ENCODE assay signal across 28 cellular contexts in the genomic region with DNA sequence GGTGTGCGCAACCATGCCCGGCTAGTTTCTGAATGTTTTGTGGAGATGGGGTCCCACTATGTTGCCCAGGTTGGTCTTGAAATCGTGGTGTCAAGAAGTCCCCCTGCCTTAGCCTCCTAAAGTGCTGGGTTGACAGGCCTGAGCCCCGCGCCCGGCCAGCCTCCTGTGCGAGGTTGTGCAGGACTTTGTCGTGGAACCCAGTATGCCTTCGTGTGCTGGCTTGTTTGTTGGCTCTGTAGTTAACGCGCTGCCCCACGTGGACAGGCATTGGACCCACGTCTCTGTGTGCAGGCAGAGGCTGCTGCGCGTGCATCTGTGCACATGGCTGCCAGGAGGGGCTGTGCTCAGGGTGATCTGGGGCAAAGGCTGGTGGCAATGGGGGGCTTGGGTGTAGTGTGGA.
"Had no signal": no experiment of that assay in that cellular context is flagged by ENCODE, and none has a peak within 500 bp of the region (broad histone marks: within the 10 kb centered on the region; RNA-seq: fewer than 3 reads in every experiment).

No MANE protein-coding gene starts in this region.

- H3K4me1 Mint-ChIP-seq: mesothelial cell of epicardium had no signal

- H3K4me1 ChIP-seq: colonic mucosa, esophagus squamous epithelium, gastrocnemius medialis, left lung, lower lobe of right lung had no signal

- H3K9me3 ChIP-seq: colonic mucosa, esophagus squamous epithelium, gastrocnemius medialis, heart right ventricle, left lung, lower lobe of right lung, mucosa of descending colon had no signal

- FAIRE-seq: endometrium, islet of Langerhans, keratinocyte had no signal

- H3K36me3 Mint-ChIP-seq: mesothelial cell of epicardium, naive B cell had no signal

- H3K27me3 Mint-ChIP-seq: effector memory CD8-positive, alpha-beta T cell had no signal

- ATAC-seq: effector memory CD8-positive, alpha-beta T cell; esophagus mucosa; gastrocnemius medialis; heart right ventricle; left cardiac atrium; left lung; left ventricle myocardium superior; lower lobe of right lung; mucosa of descending colon had no signal

- H3K27ac Mint-ChIP-seq: dendritic cell treated with granulocyte-macrophage colony-stimulating factor and Interleukin-4, amounts not matched to agents 40 ng/mL and 50 ng/mL, for 4 days; effector memory CD8-positive, alpha-beta T cell; endodermal cell; mesothelial cell of epicardium had no signal

- DNase-seq: colonic mucosa; cortex of kidney; effector CD8-positive, alpha-beta T cell; effector memory CD8-positive, alpha-beta T cell; endodermal cell; erythroblast; esophagus squamous epithelium; foreskin fibroblast; foreskin melanocyte; gastrocnemius medialis; glutamatergic neuron; head of caudate nucleus; heart right ventricle; hippocampal formation; left cardiac atrium; left lung; left ventricle myocardium superior; lower lobe of right lung; mesenchymal stem cell; mucosa of descending colon; naive B cell had no signal

- H3K9me3 Mint-ChIP-seq: dendritic cell treated with granulocyte-macrophage colony-stimulating factor and Interleukin-4, amounts not matched to agents 40 ng/mL and 50 ng/mL, for 4 days; effector memory CD8-positive, alpha-beta T cell; endodermal cell; mesothelial cell of epicardium had no signal

- H3K27me3 ChIP-seq: colonic mucosa, esophagus squamous epithelium, heart right ventricle, left lung had no signal

- H3K4me3 ChIP-seq: colonic mucosa, esophagus squamous epithelium, gastrocnemius medialis, heart right ventricle, left lung, lower lobe of right lung, mucosa of descending colon had no signal

- H3K27ac ChIP-seq: colonic mucosa, epithelial cell of prostate, esophagus squamous epithelium, gastrocnemius medialis, heart right ventricle, left lung, lower lobe of right lung had no signal

- H3K4me3 Mint-ChIP-seq: dendritic cell treated with granulocyte-macrophage colony-stimulating factor and Interleukin-4, amounts not matched to agents 40 ng/mL and 50 ng/mL, for 4 days; effector memory CD8-positive, alpha-beta T cell; endodermal cell; mesothelial cell of epicardium; naive B cell had no signal

- H3K36me3 ChIP-seq: colonic mucosa, esophagus squamous epithelium, gastrocnemius medialis, heart right ventricle, left lung, lower lobe of right lung had no signal
